In the genomic region with DNA sequence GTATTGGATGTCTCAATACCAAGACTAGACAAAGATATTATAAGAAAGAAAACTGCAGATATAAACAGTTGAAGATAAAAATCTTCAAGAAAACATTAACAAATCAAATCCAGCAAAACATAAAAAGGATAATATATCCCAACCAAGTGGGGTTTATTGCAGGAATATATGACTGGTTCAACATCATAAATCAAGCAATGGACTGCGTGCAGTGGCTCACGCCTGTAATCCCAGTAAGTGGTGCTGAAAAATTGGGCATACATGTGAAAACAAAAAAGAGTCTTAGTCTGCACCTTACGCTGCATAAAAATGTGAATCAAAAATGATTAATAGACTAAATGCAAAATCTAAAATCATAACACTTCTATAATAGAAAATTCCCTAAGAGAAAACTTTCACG, we compare ENCODE assay signal across 25 cellular contexts.
"Had no signal": no experiment of that assay in that cellular context is flagged by ENCODE, and none has a peak within 500 bp of the region (broad histone marks: within the 10 kb centered on the region; RNA-seq: fewer than 3 reads in every experiment).

No MANE protein-coding gene starts in this region.

- H3K4me3 ChIP-seq: colonic mucosa, coronary artery, dorsolateral prefrontal cortex, esophagus muscularis mucosa, esophagus squamous epithelium, gastrocnemius medialis, gastroesophageal sphincter, heart left ventricle, heart right ventricle had no signal

- H3K9me3 Mint-ChIP-seq: dendritic cell treated with granulocyte-macrophage colony-stimulating factor and Interleukin-4, amounts not matched to agents 40 ng/mL and 50 ng/mL, for 4 days; effector memory CD8-positive, alpha-beta T cell had no signal

- H3K4me3 Mint-ChIP-seq: dendritic cell treated with granulocyte-macrophage colony-stimulating factor and Interleukin-4, amounts not matched to agents 40 ng/mL and 50 ng/mL, for 4 days; effector memory CD8-positive, alpha-beta T cell; endodermal cell had no signal

- ATAC-seq: effector memory CD8-positive, alpha-beta T cell; esophagus mucosa; foreskin keratinocyte; gastrocnemius medialis; gastroesophageal sphincter; heart left ventricle; heart right ventricle had no signal

- H3K27ac Mint-ChIP-seq: dendritic cell treated with granulocyte-macrophage colony-stimulating factor and Interleukin-4, amounts not matched to agents 40 ng/mL and 50 ng/mL, for 4 days; effector memory CD8-positive, alpha-beta T cell; endodermal cell had no signal

- H3K27me3 ChIP-seq: colonic mucosa, dorsolateral prefrontal cortex, esophagus muscularis mucosa, esophagus squamous epithelium, gastrocnemius medialis, gastroesophageal sphincter, heart left ventricle had no signal

- H3K4me1 ChIP-seq: colonic mucosa, esophagus muscularis mucosa, esophagus squamous epithelium, foreskin keratinocyte, gastrocnemius medialis, gastroesophageal sphincter, heart left ventricle, heart right ventricle had no signal

- DNase-seq: colonic mucosa; cortex of kidney; dermis blood vessel endothelial cell; dorsolateral prefrontal cortex; effector CD4-positive, alpha-beta T cell; effector CD8-positive, alpha-beta T cell; effector memory CD4-positive, alpha-beta T cell; effector memory CD8-positive, alpha-beta T cell; endodermal cell; erythroblast; esophagus squamous epithelium; foreskin fibroblast; foreskin keratinocyte; foreskin melanocyte; gastrocnemius medialis; glutamatergic neuron; head of caudate nucleus; heart left ventricle; heart right ventricle had no signal

- H3K27me3 Mint-ChIP-seq: dendritic cell treated with granulocyte-macrophage colony-stimulating factor and Interleukin-4, amounts not matched to agents 40 ng/mL and 50 ng/mL, for 4 days had no signal

- H3K36me3 ChIP-seq: colonic mucosa, esophagus muscularis mucosa, esophagus squamous epithelium, gastrocnemius medialis, gastroesophageal sphincter, heart left ventricle, heart right ventricle had no signal

- H3K27ac ChIP-seq: colonic mucosa, coronary artery, dorsolateral prefrontal cortex, epithelial cell of prostate, esophagus muscularis mucosa, esophagus squamous epithelium, foreskin keratinocyte, gastrocnemius medialis, gastroesophageal sphincter, heart left ventricle, heart right ventricle had no signal

- H3K9me3 ChIP-seq: colonic mucosa, esophagus muscularis mucosa, esophagus squamous epithelium, gastrocnemius medialis, gastroesophageal sphincter, heart left ventricle, heart right ventricle had no signal
